Comparison of ENCODE assay signal across 21 cellular contexts in the genomic region with DNA sequence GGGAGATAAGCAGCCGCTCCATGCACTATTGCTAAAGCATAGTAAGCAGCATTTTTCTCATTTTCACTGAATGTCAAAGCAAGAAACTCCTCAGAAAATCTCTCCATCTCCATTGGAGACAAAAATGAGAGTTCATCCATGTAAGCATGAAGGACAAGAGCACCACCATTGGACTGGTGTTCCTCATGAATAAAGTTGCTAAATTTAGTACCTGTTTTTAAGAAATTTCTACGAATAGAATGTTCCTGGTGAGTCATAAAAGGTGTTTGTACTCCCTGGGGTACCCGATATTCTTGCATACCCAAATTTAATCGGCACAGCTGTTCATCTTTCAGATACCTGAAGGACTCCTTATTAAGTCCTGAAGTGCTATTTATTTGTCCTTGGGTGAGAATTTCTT. TPM values are rescaled to one million over a fixed set of nuclear protein-coding genes. Genes with fewer than 3 reads are reported as not detected.
DNase-seq lines count a peak whose midpoint lies in the region; ATAC-seq and TF ChIP-seq lines count a peak whose summit lies in the region.
"Had no signal": no experiment of that assay in that cellular context is flagged by ENCODE, and none has a peak within 500 bp of the region (broad histone marks: within the 10 kb centered on the region; RNA-seq: fewer than 3 reads in every experiment).

No MANE protein-coding gene starts in this region.

- H3K36me3 ChIP-seq in gastrocnemius medialis (no peaks in the 10 kb centered on the region), OCI-LY7 (ENCODE audit: insufficient read depth, low read length) (peaks cover 59% of the 10 kb centered on the region)

- intact Hi-C loops in gastrocnemius medialis (cut with DNase I; ENCODE audit: low total_unique reads), result no loop called here
- intact Hi-C loops in OCI-LY7 (cut with micrococcal nuclease; ENCODE audit: unreplicated experiment), result no loop called here

- no peaks in the 10 kb centered on the region for H3K27me3 Mint-ChIP-seq in activated naive CD8-positive, alpha-beta T cell
- H3K27me3 Mint-ChIP-seq in activated naive CD8-positive, alpha-beta T cell treated with anti-CD3 and anti-CD28 coated beads, Interleukin-2, amount 50 U/mL, for 24 hours, result no peaks in the 10 kb centered on the region
- no peaks in the 10 kb centered on the region for H3K27me3 Mint-ChIP-seq in activated naive CD8-positive, alpha-beta T cell treated with anti-CD3 and anti-CD28 coated beads for 36 hours
- H3K27me3 Mint-ChIP-seq: CD4-positive, alpha-beta T cell had no signal

- H3K4me3 ChIP-seq in gastrocnemius medialis (peak overlapping the region in 1 of 4 donors; percentile 3), OCI-LY7 (ENCODE audit: low read depth, low read length, poor library complexity, severe bottlenecking) (no peak overlapping the region)
- H3K4me3 ChIP-seq: BLaER1 had no signal

- no peaks in the 10 kb centered on the region for H3K9me3 ChIP-seq in gastrocnemius medialis
- H3K9me3 ChIP-seq in OCI-LY7 (ENCODE audit: low read length), result no peaks in the 10 kb centered on the region

- no peak overlapping the region for H3K4me3 Mint-ChIP-seq in activated naive CD8-positive, alpha-beta T cell
- no peak overlapping the region for H3K4me3 Mint-ChIP-seq in activated naive CD8-positive, alpha-beta T cell treated with anti-CD3 and anti-CD28 coated beads, Interleukin-2, amount 50 U/mL, for 24 hours
- H3K4me3 Mint-ChIP-seq in activated naive CD8-positive, alpha-beta T cell treated with anti-CD3 and anti-CD28 coated beads for 36 hours, result no peak overlapping the region
- H3K4me3 Mint-ChIP-seq: CD4-positive, alpha-beta T cell had no signal

- H3K4me1 Mint-ChIP-seq in activated naive CD8-positive, alpha-beta T cell (ENCODE audit: low read depth), result peaks cover 66% of the 10 kb centered on the region
- peaks cover 60% of the 10 kb centered on the region for H3K4me1 Mint-ChIP-seq in activated naive CD8-positive, alpha-beta T cell treated with anti-CD3 and anti-CD28 coated beads, Interleukin-2, amount 50 U/mL, for 24 hours
- peaks cover 65% of the 10 kb centered on the region for H3K4me1 Mint-ChIP-seq in activated naive CD8-positive, alpha-beta T cell treated with anti-CD3 and anti-CD28 coated beads for 36 hours

- DNase-seq in activated naive CD8-positive, alpha-beta T cell treated with anti-CD3 and anti-CD28 coated beads, Interleukin-2, amount 50 U/mL, for 24 hours, result no peak
- DNase-seq in NCI-H2171 (lab: John Stamatoyannopoulos, UW) (peak; percentile 1), gastrocnemius medialis (no peak), OCI-LY7 (ENCODE audit: low spot score) (no peak), GM13977 (ENCODE audit: low spot score) (no peak)
- no peak for DNase-seq in activated naive CD8-positive, alpha-beta T cell treated with anti-CD3 and anti-CD28 coated beads for 36 hours
- DNase-seq: CD4-positive, alpha-beta T cell; COR-L47; DMS53; Karpas-422; NCI-H1092; NCI-H1436; NCI-H187; NCI-H2081 treated with DMSO at 0.1 percent for 48 hours; NCI-H524; NCI-H748 treated with DMSO at 0.1 percent for 48 hours; RPMI8226; SHP77 had no signal

- no peak for TF ChIP-seq POLR2A in gastrocnemius medialis (IDR thresholded peaks at IDR 0.05)

- no peaks in the 10 kb centered on the region for H3K9me2 ChIP-seq in OCI-LY7 (ENCODE audit: insufficient read depth, low read length)

- peak overlapping the region in 3 of 4 donors; percentile 39 to 57 (median 41) for H3K27ac ChIP-seq in gastrocnemius medialis
- no peak overlapping the region for H3K27ac ChIP-seq in OCI-LY7 (ENCODE audit: low read depth, low read length, poor library complexity, severe bottlenecking)
- H3K27ac ChIP-seq: BLaER1 had no signal

- peaks cover 17% of the 10 kb centered on the region for H3K36me3 Mint-ChIP-seq in activated naive CD8-positive, alpha-beta T cell
- H3K36me3 Mint-ChIP-seq in activated naive CD8-positive, alpha-beta T cell treated with anti-CD3 and anti-CD28 coated beads, Interleukin-2, amount 50 U/mL, for 24 hours (ENCODE audit: low read depth), result peaks cover 41% of the 10 kb centered on the region
- H3K36me3 Mint-ChIP-seq in activated naive CD8-positive, alpha-beta T cell treated with anti-CD3 and anti-CD28 coated beads for 36 hours, result peaks cover 37% of the 10 kb centered on the region

- H3K9me3 Mint-ChIP-seq in activated naive CD8-positive, alpha-beta T cell (ENCODE audit: low read depth), result no peaks in the 10 kb centered on the region
- H3K9me3 Mint-ChIP-seq in activated naive CD8-positive, alpha-beta T cell treated with anti-CD3 and anti-CD28 coated beads, Interleukin-2, amount 50 U/mL, for 24 hours, result no peaks in the 10 kb centered on the region
- peaks cover 3% of the 10 kb centered on the region for H3K9me3 Mint-ChIP-seq in activated naive CD8-positive, alpha-beta T cell treated with anti-CD3 and anti-CD28 coated beads for 36 hours
- H3K9me3 Mint-ChIP-seq: CD4-positive, alpha-beta T cell had no signal

- no peak overlapping the region for H3K4me2 ChIP-seq in OCI-LY7 (ENCODE audit: low read length)
- H3K4me2 ChIP-seq: BLaER1 had no signal

- H2AFZ ChIP-seq in OCI-LY7 (ENCODE audit: low read length), result no peak overlapping the region

- BruUV-seq in OCI-LY7 (replicated peaks; lab: Mats Ljungman, UMichigan), result no TSS peak

- peaks cover 16% of the 10 kb centered on the region for H4K20me1 ChIP-seq in OCI-LY7 (ENCODE audit: insufficient read depth, low read length)

- no peaks in the 10 kb centered on the region for H3K27me3 ChIP-seq in gastrocnemius medialis
- H3K27me3 ChIP-seq: BLaER1 had no signal

- in situ Hi-C loops in gastrocnemius medialis (cut with MboI; ENCODE audit: low sequenced_read_pairs in 4 of 4), result no loop called here
- in situ Hi-C loops in GM13977 (cut with MboI; ENCODE audit: low pct_unique_long_range_greater_than_20kb, low sequenced_read_pairs, unreplicated experiment), result no loop called here

- H3K79me2 ChIP-seq in OCI-LY7 (ENCODE audit: insufficient read depth, low read depth, low read length), result peaks cover 48% of the 10 kb centered on the region

- POLR2A ChIA-PET in OCI-LY7 (lab: Charles Lee), result no interaction called here

- peak overlapping the region; percentile 67 for H3K27ac Mint-ChIP-seq in activated naive CD8-positive, alpha-beta T cell
- no peak overlapping the region for H3K27ac Mint-ChIP-seq in activated naive CD8-positive, alpha-beta T cell treated with anti-CD3 and anti-CD28 coated beads, Interleukin-2, amount 50 U/mL, for 24 hours
- H3K27ac Mint-ChIP-seq in activated naive CD8-positive, alpha-beta T cell treated with anti-CD3 and anti-CD28 coated beads for 36 hours, result peak overlapping the region; percentile 34
- H3K27ac Mint-ChIP-seq: CD4-positive, alpha-beta T cell had no signal

- peaks cover 43 to 55% of the 10 kb centered on the region in 2 donors for H3K4me1 ChIP-seq in gastrocnemius medialis
- H3K4me1 ChIP-seq in OCI-LY7 (ENCODE audit: insufficient read depth, low read length, poor library complexity, severe bottlenecking), result peaks cover 3% of the 10 kb centered on the region

- ATAC-seq in activated naive CD8-positive, alpha-beta T cell treated with anti-CD3 and anti-CD28 coated beads, Interleukin-2, amount 50 U/mL, for 24 hours, result no peak
- peak in 1 of 2 donors; percentile 51 for ATAC-seq in gastrocnemius medialis
- ATAC-seq: HepG2 had no signal

- CTCF ChIA-PET in OCI-LY7 (lab: Charles Lee; ENCODE audit: unreplicated experiment), result no interaction called here

- TF ChIP-seq CTCF in gastrocnemius medialis (IDR thresholded peaks at IDR 0.05 in 4 of 5, conservative IDR thresholded peaks at IDR 0.05 in 1 of 5), result no peak
- TF ChIP-seq CTCF in OCI-LY7 (conservative IDR thresholded peaks at IDR 0.05; ENCODE audit: low read length), result no peak
- TF ChIP-seq CTCF in GM13977 (IDR thresholded peaks at IDR 0.05; ENCODE audit: extremely low read depth, insufficient read depth, missing control alignments), result no peak

RNA-seq across cellular contexts. Expression of a gene that starts 14.8 kb away (rescaled TPM):
- total RNA-seq in activated naive CD8-positive, alpha-beta T cell treated with anti-CD3 and anti-CD28 coated beads for 36 hours, result 10 to 100 TPM; 15.4 to 16.3 TPM
- total RNA-seq in gastrocnemius medialis, result 10 to 100 TPM in 3 of 4 donors, 1 to 10 TPM in 1; 9.9 to 24.8 (median 24.0) TPM
- 10.8 and 12.5 TPM in 2 replicates for total RNA-seq in OCI-LY7 (2014; rRNA removed; shearing (Covaris generic))
- total RNA-seq in OCI-LY7 (2022), result 19.0 TPM in 2 replicates

RNA-seq across cellular contexts. Expression of a gene that starts 38.2 kb away (rescaled TPM):
- total RNA-seq in activated naive CD8-positive, alpha-beta T cell treated with anti-CD3 and anti-CD28 coated beads for 36 hours, result 10 to 100 TPM; 14.5 to 17.2 TPM
- total RNA-seq in gastrocnemius medialis (10 to 100 TPM in 2 of 4 donors, 1 to 10 TPM in 2; 6.7 to 20.0 (median 9.9) TPM), OCI-LY7 (2022) (17.1 and 18.8 TPM in 2 replicates)
- total RNA-seq in OCI-LY7 (2014; rRNA removed; shearing (Covaris generic)), result 7.1 and 11.8 TPM in 2 replicates
